ENCODE assay signal across 15 cellular contexts in genomic region chr3:138470687-138471086, GRCh38. TPM values are rescaled to one million over a fixed set of nuclear protein-coding genes. Genes with fewer than 3 reads are reported as not detected.
DNase-seq lines count a peak whose midpoint lies in the region; ATAC-seq and TF ChIP-seq lines count a peak whose summit lies in the region.
"Had no signal": no experiment of that assay in that cellular context is flagged by ENCODE, and none has a peak within 500 bp of the region (broad histone marks: within the 10 kb centered on the region; RNA-seq: fewer than 3 reads in every experiment).

No MANE protein-coding gene starts in this region.

- no peaks in the 10 kb centered on the region for H3K36me3 ChIP-seq in stomach
- H3K36me3 ChIP-seq: BE2C, Peyer's patch had no signal

- intact Hi-C loops in stomach (cut with DNase I; ENCODE audit: low total_unique reads) = no loop called here

- in situ Hi-C loops in G401 (cut with HindIII; ENCODE audit: low sequenced_read_pairs) = no loop called here

- H3K9me3 ChIP-seq in stomach = no peaks in the 10 kb centered on the region
- H3K9me3 ChIP-seq: BE2C, Peyer's patch had no signal

- peak; percentile 53 for TF ChIP-seq EP300 in stomach (IDR thresholded peaks at IDR 0.05)

- no peak for ATAC-seq in HG03565 (IDR thresholded peaks at IDR 0.05; ENCODE audit: unreplicated experiment)

- H3K27ac ChIP-seq in stomach = peak overlapping the region in 1 of 5 donors; percentile 72

- WGBS in stomach, 5 donors = 86 to 94% (median 90%) methylated on average over 2 to 3 of the region's 3 CpGs

- H3K27me3 ChIP-seq in stomach = no peaks in the 10 kb centered on the region
- H3K27me3 ChIP-seq: BE2C, Peyer's patch had no signal

- H3K4me3 ChIP-seq in fibroblast of the aortic adventitia (ENCODE audit: low read depth, low read length) (no peak overlapping the region), stomach (no peak overlapping the region)
- H3K4me3 ChIP-seq: Peyer's patch had no signal

- no peak for TF ChIP-seq POLR2A in stomach (IDR thresholded peaks at IDR 0.05)

- DNase-seq in G401 (ENCODE audit: low spot score) (peak; percentile 39), fibroblast of the aortic adventitia (ENCODE audit: low read depth) (peak; percentile 72), mesenteric fat pad (ENCODE audit: low spot score) (peak; percentile 65), stomach (no peak), DMS153 (lab: John Stamatoyannopoulos, UW) (no peak), AG08396 (ENCODE audit: low spot score) (no peak)
- DNase-seq: BE2C; CD4-positive, alpha-beta memory T cell; GDM1; HCEC 1CT; IMR-90; NCI-H446; Peyer's patch had no signal

- H3K4me1 ChIP-seq in stomach = no peaks in the 10 kb centered on the region
- H3K4me1 ChIP-seq: BE2C, Peyer's patch had no signal

- TF ChIP-seq CTCF in fibroblast of the aortic adventitia (IDR thresholded peaks at IDR 0.05; ENCODE audit: insufficient read depth, low read length) (no peak), stomach (IDR thresholded peaks at IDR 0.05) (no peak)

RNA-seq across cellular contexts. Expression of gene ESYT3, which starts 36.3 kb away (rescaled TPM):
- total RNA-seq in G401 (2014; rRNA removed; shearing (Covaris generic)) = not detected in 2 replicates
- total RNA-seq in fibroblast of the aortic adventitia (ENCODE audit: low replicate concordance) = 0.27 and 0.65 TPM in 2 replicates
- total RNA-seq in mesenteric fat pad = 0.19 TPM
- total RNA-seq in stomach = 1 to 10 TPM in 4 of 5 donors, not detected in 1; 2.8 to 7.1 (median 4.2) TPM
- polyA plus RNA-seq in stomach = under 1 TPM; 0.44 to 0.53 (median 0.46) TPM
- total RNA-seq: HT-29 had no signal
- polyA plus RNA-seq: CD4-positive, alpha-beta memory T cell had no signal

Comparison
In these comparisons a context has a peak if more than half of its experiments do, and no peak if none do; other contexts are left out.
1. DNase-seq: peak in G401 (single experiment), fibroblast of the aortic adventitia (single experiment) and mesenteric fat pad (single experiment); none in stomach (single experiment), DMS153 (single experiment) and AG08396 (single experiment).